In genomic region chr11:61065236-61065635, GRCh38 we compare ENCODE assay signal across 6 cellular contexts. TPM values are rescaled to one million over a fixed set of nuclear protein-coding genes. Genes with fewer than 3 reads are reported as not detected.
"Had no signal": no experiment of that assay in that cellular context is flagged by ENCODE, and none has a peak within 500 bp of the region (broad histone marks: within the 10 kb centered on the region; RNA-seq: fewer than 3 reads in every experiment).

No MANE protein-coding gene starts in this region.

RNA-seq across cellular contexts. Expression of gene CD5, which starts 37.1 kb away (rescaled TPM):
- total RNA-seq: cardiac muscle cell, foreskin keratinocyte, glomerular endothelial cell, myocyte, Right ventricle myocardium superior, SK-MEL-5 had no signal
